In genomic region chr11:68469122-68469521, GRCh38 we compare ENCODE assay signal across 13 cellular contexts. TPM values are rescaled to one million over a fixed set of nuclear protein-coding genes. Genes with fewer than 3 reads are reported as not detected.
A peak's percentile ranks its signal among the peaks of the same experiment; 100 is the strongest.
DNase-seq lines count a peak whose midpoint lies in the region; ATAC-seq and TF ChIP-seq lines count a peak whose summit lies in the region.
"Had no signal": no experiment of that assay in that cellular context is flagged by ENCODE, and none has a peak within 500 bp of the region (broad histone marks: within the 10 kb centered on the region; RNA-seq: fewer than 3 reads in every experiment).

No MANE protein-coding gene starts in this region.

- H3F3A ChIP-seq in Loucy (ENCODE audit: low read depth) (peaks cover 6% of the 10 kb centered on the region; the same call in 1 of the 2 replicates), neural progenitor cell (ENCODE audit: low read depth) (no peaks in the 10 kb centered on the region)

- H3K79me2 ChIP-seq in Loucy (ENCODE audit: insufficient read depth, low read length) (peaks cover 99% of the 10 kb centered on the region), neural progenitor cell (ENCODE audit: low read depth) (peaks cover 100% of the 10 kb centered on the region)

- peak overlapping the region; percentile 81 for H3K27ac Mint-ChIP-seq in activated CD4-positive, alpha-beta T cell treated with anti-CD3 and anti-CD28 coated beads for 36 hours
- no peak overlapping the region for H3K27ac Mint-ChIP-seq in neural progenitor cell

- no peak overlapping the region for H3K4me3 Mint-ChIP-seq in activated CD4-positive, alpha-beta T cell treated with anti-CD3 and anti-CD28 coated beads for 36 hours
- no peak overlapping the region for H3K4me3 Mint-ChIP-seq in neural progenitor cell

- peaks cover 46% of the 10 kb centered on the region for H3K36me3 Mint-ChIP-seq in activated CD4-positive, alpha-beta T cell treated with anti-CD3 and anti-CD28 coated beads for 36 hours (ENCODE audit: low read depth)
- H3K36me3 Mint-ChIP-seq in neural progenitor cell, result peaks cover 77% of the 10 kb centered on the region

- H3K4me3 ChIP-seq in Loucy (ENCODE audit: low read length, poor library complexity, severe bottlenecking) (peak overlapping the region; percentile 22), neural progenitor cell (no peak overlapping the region)
- H3K4me3 ChIP-seq: heart right ventricle, MG63 had no signal

- H3K27ac ChIP-seq in neural progenitor cell, result no peak overlapping the region

- H3K9me3 ChIP-seq in Loucy (ENCODE audit: insufficient read depth, low read depth, low read length), result no peaks in the 10 kb centered on the region
- no peaks in the 10 kb centered on the region for H3K9me3 ChIP-seq in neural progenitor cell (ENCODE audit: low read depth)
- H3K9me3 ChIP-seq: heart right ventricle, MG63 had no signal

- H3K4me2 ChIP-seq in Loucy (ENCODE audit: low read depth, low read length, poor library complexity, severe bottlenecking) (peak overlapping the region; percentile 63), neural progenitor cell (peak overlapping the region; percentile 32)

- no peak for ATAC-seq in activated CD4-positive, alpha-beta T cell treated with anti-CD3 and anti-CD28 coated beads for 36 hours

- no peak overlapping the region for H3K9ac ChIP-seq in Loucy (ENCODE audit: low read depth, low read length, poor library complexity, severe bottlenecking)
- no peak overlapping the region for H3K9ac ChIP-seq in neural progenitor cell

- CTCF ChIA-PET in activated CD4-positive, alpha-beta T cell treated with anti-CD3 and anti-CD28 coated beads for 36 hours (lab: Charles Lee), result interaction anchor here (0.6 kb wide), 2 partner anchors 87 to 878 kb away, joined by 3 read pairs; no protein-coding TSS in a partner anchor

- no peaks in the 10 kb centered on the region for H3K27me3 Mint-ChIP-seq in activated CD4-positive, alpha-beta T cell treated with anti-CD3 and anti-CD28 coated beads for 36 hours
- H3K27me3 Mint-ChIP-seq in neural progenitor cell (ENCODE audit: insufficient read depth, low read depth), result no peaks in the 10 kb centered on the region

- intact Hi-C loops in activated CD4-positive, alpha-beta T cell treated with anti-CD3 and anti-CD28 coated beads for 36 hours (cut with DNase I, micrococcal nuclease), result no loop called here
- intact Hi-C loops in posterior vena cava (cut with DNase I), result no loop called here

- H4K20me1 ChIP-seq in Loucy (ENCODE audit: insufficient read depth, low read length, poor library complexity, severe bottlenecking) (peaks cover 99% of the 10 kb centered on the region), neural progenitor cell (ENCODE audit: low read depth) (peaks cover 68% of the 10 kb centered on the region)

- DNase-seq in activated CD4-positive, alpha-beta T cell treated with anti-CD3 and anti-CD28 coated beads for 36 hours, result no peak
- no peak for DNase-seq in activated CD4-positive, alpha-beta T cell treated with anti-CD3 and anti-CD28 coated beads, Interleukin-2, amount 50 U/mL, for 1 hour
- DNase-seq in fibroblast of peridontal ligament (ENCODE audit: extremely low read depth) (peak; percentile 67), neural progenitor cell (ENCODE audit: low spot score) (no peak), posterior vena cava (ENCODE audit: low spot score) (no peak), nucleus accumbens (lab: John Stamatoyannopoulos, UW) (no peak), mesenteric fat pad (ENCODE audit: low spot score) (no peak)
- DNase-seq: ACHN, heart right ventricle, MG63, NCI-H446 treated with DMSO at 0.1 percent for 48 hours, SIG-M5 had no signal

- H3K9me3 Mint-ChIP-seq in activated CD4-positive, alpha-beta T cell treated with anti-CD3 and anti-CD28 coated beads for 36 hours (ENCODE audit: low read depth), result no peaks in the 10 kb centered on the region
- H3K9me3 Mint-ChIP-seq in neural progenitor cell, result peaks cover 79% of the 10 kb centered on the region

- H3K36me3 ChIP-seq in Loucy (ENCODE audit: insufficient read depth, low read length) (peaks cover 7% of the 10 kb centered on the region; the same call in 1 of the 2 replicates), neural progenitor cell (no peaks in the 10 kb centered on the region)
- H3K36me3 ChIP-seq: heart right ventricle had no signal

- H2AFZ ChIP-seq in Loucy (ENCODE audit: low read length) (no peak overlapping the region), neural progenitor cell (replicated peaks) (no peak overlapping the region)

- no peaks in the 10 kb centered on the region for H3K9me2 ChIP-seq in Loucy (replicated peaks; ENCODE audit: low read depth, low read length)

- peaks cover 62% of the 10 kb centered on the region for H3K4me1 ChIP-seq in Loucy (ENCODE audit: insufficient read depth, low read length, poor library complexity, severe bottlenecking)
- peaks cover 32% of the 10 kb centered on the region for H3K4me1 ChIP-seq in neural progenitor cell

- H3K4me1 Mint-ChIP-seq in activated CD4-positive, alpha-beta T cell treated with anti-CD3 and anti-CD28 coated beads for 36 hours, result peaks cover 92% of the 10 kb centered on the region
- H3K4me1 Mint-ChIP-seq in neural progenitor cell, result no peaks in the 10 kb centered on the region

- POLR2A ChIA-PET in activated CD4-positive, alpha-beta T cell treated with anti-CD3 and anti-CD28 coated beads for 36 hours (lab: Charles Lee), result no interaction called here

- TF ChIP-seq CTCF in Loucy (conservative IDR thresholded peaks at IDR 0.05; ENCODE audit: low read length), result no peak
- TF ChIP-seq CTCF in neural progenitor cell (IDR thresholded peaks at IDR 0.05), result no peak

- H3K27me3 ChIP-seq in Loucy (ENCODE audit: insufficient read depth, low read length, poor library complexity, severe bottlenecking) (no peaks in the 10 kb centered on the region), neural progenitor cell (no peaks in the 10 kb centered on the region)
- H3K27me3 ChIP-seq: heart right ventricle, MG63 had no signal

RNA-seq across cellular contexts. Expression of gene PPP6R3, which starts 8.6 kb away (rescaled TPM):
- 100 to 1,000 TPM; 110 to 126 TPM for total RNA-seq in activated CD4-positive, alpha-beta T cell treated with anti-CD3 and anti-CD28 coated beads for 36 hours
- total RNA-seq in neural progenitor cell (ENCODE audit: low replicate concordance), result 162 and 197 TPM in 2 replicates
- total RNA-seq in posterior vena cava, result 10 to 100 TPM; 84.2 to 92.9 TPM
- total RNA-seq in mesenteric fat pad, result 81.3 TPM
